32 cellular contexts compared by ENCODE assay signal in genomic region chr11:116517077-116517476, GRCh38.
DNase-seq lines count a peak whose midpoint lies in the region; ATAC-seq, FAIRE-seq and TF ChIP-seq lines count a peak whose summit lies in the region.
"Had no signal": no experiment of that assay in that cellular context is flagged by ENCODE, and none has a peak within 500 bp of the region (broad histone marks: within the 10 kb centered on the region; RNA-seq: fewer than 3 reads in every experiment).

No MANE protein-coding gene starts in this region.

- no peaks in the 10 kb centered on the region for H3K27me3 ChIP-seq in CD8-positive, alpha-beta T cell (ENCODE audit: insufficient read depth, low read length)
- H3K27me3 ChIP-seq: right lobe of liver, testis had no signal

- H3K9me3 ChIP-seq in CD8-positive, alpha-beta T cell (ENCODE audit: low read length), result no peaks in the 10 kb centered on the region
- H3K9me3 ChIP-seq: esophagus squamous epithelium, lower lobe of right lung, prostate gland, right lobe of liver, spleen, testis had no signal

- CTCF ChIA-PET in CD8-positive, alpha-beta T cell (lab: Charles Lee), result no interaction called here

- H3K4me3 Mint-ChIP-seq in progenitor cell of endocrine pancreas (ENCODE audit: low read depth), result no peak overlapping the region
- H3K4me3 Mint-ChIP-seq in CD8-positive, alpha-beta T cell, result no peak overlapping the region
- H3K4me3 Mint-ChIP-seq: activated CD8-positive, alpha-beta T cell treated with anti-CD3 and anti-CD28 coated beads for 36 hours; activated naive CD4-positive, alpha-beta T cell treated with anti-CD3 and anti-CD28 coated beads for 36 hours; activated T-helper 1 cell treated with anti-CD3 and anti-CD28 coated beads, Interleukin-12 subunit alpha, Interleukin-12 subunit beta, Interleukin-2, Interleukin-4 antibody, amounts not matched to agents 30 ng/mL and 10 ng/mL and 1 ng/mL, durations not matched to agents 14 hours and 24 hours and 36 hours; brain; naive thymus-derived CD4-positive, alpha-beta T cell had no signal

- FAIRE-seq in urothelium cell line (lab: Jason Lieb, UNC), result no peak
- FAIRE-seq: A204.1, GM12878, kidney had no signal

- POLR2A ChIA-PET in CD8-positive, alpha-beta T cell (lab: Charles Lee), result no interaction called here

- no peaks in the 10 kb centered on the region for H3K36me3 ChIP-seq in CD8-positive, alpha-beta T cell (ENCODE audit: insufficient read depth, low read length)
- H3K36me3 ChIP-seq: esophagus squamous epithelium, lower lobe of right lung, prostate gland, right lobe of liver, spleen had no signal

- H3K36me3 Mint-ChIP-seq in progenitor cell of endocrine pancreas (ENCODE audit: insufficient read depth), result no peaks in the 10 kb centered on the region
- no peaks in the 10 kb centered on the region for H3K36me3 Mint-ChIP-seq in CD8-positive, alpha-beta T cell
- H3K36me3 Mint-ChIP-seq: brain had no signal

- peak overlapping the region; percentile 34 for H3K27ac Mint-ChIP-seq in progenitor cell of endocrine pancreas
- no peak overlapping the region for H3K27ac Mint-ChIP-seq in CD8-positive, alpha-beta T cell
- H3K27ac Mint-ChIP-seq: activated CD8-positive, alpha-beta T cell treated with anti-CD3 and anti-CD28 coated beads for 36 hours; activated naive CD4-positive, alpha-beta T cell treated with anti-CD3 and anti-CD28 coated beads for 36 hours; activated T-helper 1 cell treated with anti-CD3 and anti-CD28 coated beads, Interleukin-12 subunit alpha, Interleukin-12 subunit beta, Interleukin-2, Interleukin-4 antibody, amounts not matched to agents 30 ng/mL and 10 ng/mL and 1 ng/mL, durations not matched to agents 14 hours and 24 hours and 36 hours; naive thymus-derived CD4-positive, alpha-beta T cell had no signal

- H3K27me3 Mint-ChIP-seq in progenitor cell of endocrine pancreas, result peaks cover 22% of the 10 kb centered on the region
- peaks cover 26% of the 10 kb centered on the region for H3K27me3 Mint-ChIP-seq in CD8-positive, alpha-beta T cell (ENCODE audit: low read depth)

- intact Hi-C loops in CD8-positive, alpha-beta T cell (cut with DNase I, micrococcal nuclease), result no loop called here

- no peak overlapping the region for H3K27ac ChIP-seq in coronary artery
- no peak overlapping the region for H3K27ac ChIP-seq in CD8-positive, alpha-beta T cell (ENCODE audit: low read depth, low read length)
- H3K27ac ChIP-seq: esophagus squamous epithelium, foreskin keratinocyte, lower lobe of right lung, prostate gland, right lobe of liver, spleen, testis had no signal

- H3K4me1 Mint-ChIP-seq in progenitor cell of endocrine pancreas (ENCODE audit: low read depth), result peaks cover 6% of the 10 kb centered on the region
- H3K4me1 Mint-ChIP-seq in CD8-positive, alpha-beta T cell (ENCODE audit: low read depth), result no peaks in the 10 kb centered on the region

- ATAC-seq in CD8-positive, alpha-beta T cell, result no peak
- ATAC-seq: activated CD8-positive, alpha-beta T cell treated with anti-CD3 and anti-CD28 coated beads for 36 hours; foreskin keratinocyte; GM12878; lower lobe of right lung; naive thymus-derived CD4-positive, alpha-beta T cell; right lobe of liver; Right ventricle myocardium inferior; stimulated activated naive CD8-positive, alpha-beta T cell treated with anti-CD3 and anti-CD28 coated beads, Interleukin-15, Interleukin-2, amounts not matched to agents 100 U/mL and 50 U/mL, for 24 hours had no signal

- no peaks in the 10 kb centered on the region for H3K4me1 ChIP-seq in CD8-positive, alpha-beta T cell (ENCODE audit: insufficient read depth, low read length)
- H3K4me1 ChIP-seq: esophagus squamous epithelium, foreskin keratinocyte, lower lobe of right lung, prostate gland, right lobe of liver, spleen, testis had no signal

- TF ChIP-seq CTCF in coronary artery (IDR thresholded peaks at IDR 0.05) (no peak), progenitor cell of endocrine pancreas (IDR thresholded peaks at IDR 0.05; ENCODE audit: unreplicated experiment) (no peak)
- TF ChIP-seq CTCF in CD8-positive, alpha-beta T cell (IDR thresholded peaks at IDR 0.05), result no peak

- DNase-seq in NCI-H510A treated with DMSO at 0.1 percent for 48 hours (lab: John Stamatoyannopoulos, UW) (peak; percentile 40), NCI-H510A (lab: John Stamatoyannopoulos, UW) (no peak), NCI-H345 (lab: John Stamatoyannopoulos, UW) (peak; percentile 43), coronary artery (ENCODE audit: low spot score) (peak; percentile 41), progenitor cell of endocrine pancreas (ENCODE audit: low spot score, unreplicated experiment) (no peak), NCI-H2227 treated with DMSO at 0.1 percent for 48 hours (lab: John Stamatoyannopoulos, UW) (no peak), urothelium cell line (ENCODE audit: low spot score) (no peak)
- no peak for DNase-seq in CD8-positive, alpha-beta T cell
- DNase-seq: activated CD8-positive, alpha-beta memory T cell treated with anti-CD3 and anti-CD28 coated beads, Interleukin-2, amount 50 U/mL, for 48 hours; activated CD8-positive, alpha-beta T cell treated with anti-CD3 and anti-CD28 coated beads for 36 hours; activated naive CD4-positive, alpha-beta T cell treated with anti-CD3 and anti-CD28 coated beads for 36 hours; cerebellar nuclear complex; esophagus squamous epithelium; foreskin keratinocyte; H7; kidney; lower lobe of right lung; midbrain; naive thymus-derived CD4-positive, alpha-beta T cell; NCI-H1436 treated with DMSO at 0.1 percent for 48 hours; NCI-H226; spleen; stimulated activated CD4-positive, alpha-beta T cell treated with anti-CD3 and anti-CD28 coated beads, Interleukin-2, amount 100 ng/mL, for 24 hours; stimulated activated naive CD8-positive, alpha-beta T cell treated with anti-CD3 and anti-CD28 coated beads, Interleukin-15, Interleukin-2, amounts not matched to agents 100 U/mL and 50 U/mL, for 24 hours; testis had no signal

- no peak overlapping the region for H3K4me3 ChIP-seq in coronary artery
- no peak overlapping the region for H3K4me3 ChIP-seq in CD8-positive, alpha-beta T cell (ENCODE audit: low read depth, low read length)
- H3K4me3 ChIP-seq: esophagus squamous epithelium, GM12878, lower lobe of right lung, prostate gland, right lobe of liver, spleen, testis had no signal

- H3K9me3 Mint-ChIP-seq in progenitor cell of endocrine pancreas (ENCODE audit: low read depth), result no peaks in the 10 kb centered on the region
- H3K9me3 Mint-ChIP-seq in CD8-positive, alpha-beta T cell, result no peaks in the 10 kb centered on the region
- H3K9me3 Mint-ChIP-seq: activated CD8-positive, alpha-beta T cell treated with anti-CD3 and anti-CD28 coated beads for 36 hours; activated naive CD4-positive, alpha-beta T cell treated with anti-CD3 and anti-CD28 coated beads for 36 hours; activated T-helper 1 cell treated with anti-CD3 and anti-CD28 coated beads, Interleukin-12 subunit alpha, Interleukin-12 subunit beta, Interleukin-2, Interleukin-4 antibody, amounts not matched to agents 30 ng/mL and 10 ng/mL and 1 ng/mL, durations not matched to agents 14 hours and 24 hours and 36 hours had no signal

Comparison
In these comparisons a context has a peak if more than half of its experiments do, and no peak if none do; other contexts are left out.
1. DNase-seq: peak in NCI-H510A treated with DMSO at 0.1 percent for 48 hours (single experiment), NCI-H345 (single experiment) and coronary artery (single experiment); none in NCI-H510A (single experiment), progenitor cell of endocrine pancreas (single experiment), CD8-positive, alpha-beta T cell (0 of 7), NCI-H2227 treated with DMSO at 0.1 percent for 48 hours (single experiment) and urothelium cell line (single experiment).